17 cellular contexts compared by ENCODE assay signal in genomic region chr14:99545574-99545973, GRCh38.
"Had no signal": no experiment of that assay in that cellular context is flagged by ENCODE, and none has a peak within 500 bp of the region (broad histone marks: within the 10 kb centered on the region; RNA-seq: fewer than 3 reads in every experiment).

No MANE protein-coding gene starts in this region.

- H3K36me3 Mint-ChIP-seq: activated naive CD8-positive, alpha-beta T cell treated with anti-CD3 and anti-CD28 coated beads for 36 hours; natural killer cell treated with Interleukin-12 subunit alpha and Interleukin-12 subunit beta and Interleukin-15 and Interleukin-18, amount 100 ng/mL, for 72 hours; stimulated activated memory B cell treated with anti-CD40 and anti-IgM and Interleukin-4, amounts not matched to agents 10 μg/mL and 1 μg/mL and 100 μg/mL, for 72 hours had no signal

- FAIRE-seq: TTC549, urothelium cell line had no signal

- H3K4me3 Mint-ChIP-seq: activated CD4-positive, alpha-beta T cell treated with anti-CD3 and anti-CD28 coated beads, Interleukin-2, amount 10 ng/mL, durations not matched to agents 7 days and 5 days; activated naive CD8-positive, alpha-beta T cell treated with anti-CD3 and anti-CD28 coated beads for 36 hours; activated T-helper 1 cell treated with anti-CD3 and anti-CD28 coated beads, Interleukin-12 subunit alpha, Interleukin-12 subunit beta, Interleukin-2, Interleukin-4 antibody, amounts not matched to agents 30 ng/mL and 10 ng/mL and 1 ng/mL, durations not matched to agents 14 hours and 24 hours and 36 hours; natural killer cell treated with Interleukin-12 subunit alpha and Interleukin-12 subunit beta and Interleukin-15 and Interleukin-18, amount 100 ng/mL, for 72 hours; stimulated activated memory B cell treated with anti-CD40 and anti-IgM and Interleukin-4, amounts not matched to agents 10 μg/mL and 1 μg/mL and 100 μg/mL, for 72 hours had no signal

- H3K4me1 Mint-ChIP-seq: activated CD4-positive, alpha-beta T cell treated with anti-CD3 and anti-CD28 coated beads, Interleukin-2, amount 10 ng/mL, durations not matched to agents 7 days and 5 days had no signal

- H3K36me3 ChIP-seq: brain microvascular endothelial cell, gastrocnemius medialis, left lung had no signal

- H3K27me3 Mint-ChIP-seq: activated CD4-positive, alpha-beta T cell treated with anti-CD3 and anti-CD28 coated beads, Interleukin-2, amount 10 ng/mL, durations not matched to agents 7 days and 5 days; activated naive CD8-positive, alpha-beta T cell treated with anti-CD3 and anti-CD28 coated beads for 36 hours had no signal

- ATAC-seq: gastrocnemius medialis; left lung; natural killer cell treated with Interleukin-12 subunit alpha and Interleukin-12 subunit beta and Interleukin-15 and Interleukin-18, amount 100 ng/mL, for 72 hours; stimulated activated memory B cell treated with anti-CD40 and anti-IgM and Interleukin-4, amounts not matched to agents 10 μg/mL and 1 μg/mL and 100 μg/mL, for 72 hours had no signal

- H3K9me3 Mint-ChIP-seq: activated CD4-positive, alpha-beta T cell treated with anti-CD3 and anti-CD28 coated beads, Interleukin-2, amount 10 ng/mL, durations not matched to agents 7 days and 5 days; activated naive CD8-positive, alpha-beta T cell treated with anti-CD3 and anti-CD28 coated beads for 36 hours; activated T-helper 1 cell treated with anti-CD3 and anti-CD28 coated beads, Interleukin-12 subunit alpha, Interleukin-12 subunit beta, Interleukin-2, Interleukin-4 antibody, amounts not matched to agents 30 ng/mL and 10 ng/mL and 1 ng/mL, durations not matched to agents 14 hours and 24 hours and 36 hours; natural killer cell treated with Interleukin-12 subunit alpha and Interleukin-12 subunit beta and Interleukin-15 and Interleukin-18, amount 100 ng/mL, for 72 hours; stimulated activated memory B cell treated with anti-CD40 and anti-IgM and Interleukin-4, amounts not matched to agents 10 μg/mL and 1 μg/mL and 100 μg/mL, for 72 hours had no signal

- H3K27me3 ChIP-seq: gastrocnemius medialis, left lung had no signal

- H3K27ac Mint-ChIP-seq: activated CD4-positive, alpha-beta T cell treated with anti-CD3 and anti-CD28 coated beads, Interleukin-2, amount 10 ng/mL, durations not matched to agents 7 days and 5 days; activated naive CD8-positive, alpha-beta T cell treated with anti-CD3 and anti-CD28 coated beads for 36 hours; activated T-helper 1 cell treated with anti-CD3 and anti-CD28 coated beads, Interleukin-12 subunit alpha, Interleukin-12 subunit beta, Interleukin-2, Interleukin-4 antibody, amounts not matched to agents 30 ng/mL and 10 ng/mL and 1 ng/mL, durations not matched to agents 14 hours and 24 hours and 36 hours; natural killer cell treated with Interleukin-12 subunit alpha and Interleukin-12 subunit beta and Interleukin-15 and Interleukin-18, amount 100 ng/mL, for 72 hours had no signal

- H3K27ac ChIP-seq: brain microvascular endothelial cell, gastrocnemius medialis, left lung had no signal

- H3K4me1 ChIP-seq: gastrocnemius medialis had no signal

- H3K4me3 ChIP-seq: gastrocnemius medialis, left lung had no signal

- DNase-seq: activated CD4-positive, alpha-beta T cell treated with anti-CD3 and anti-CD28 coated beads, Interleukin-2, amount 10 ng/mL, durations not matched to agents 7 days and 5 days; activated CD4-positive, CD25-positive, alpha-beta regulatory T cell; activated CD8-positive, alpha-beta memory T cell treated with anti-CD3 and anti-CD28 coated beads for 24 hours; activated naive CD8-positive, alpha-beta T cell treated with anti-CD3 and anti-CD28 coated beads for 36 hours; brain microvascular endothelial cell; cortex of kidney; effector CD8-positive, alpha-beta T cell; gastrocnemius medialis; islet precursor cell; left lung; stimulated activated CD4-positive, alpha-beta T cell treated with anti-CD3 and anti-CD28 coated beads, Interleukin-2, amount 100 ng/mL, for 48 hours; SW 1271 had no signal

- H3K9me3 ChIP-seq: gastrocnemius medialis, left lung had no signal
